22 cellular contexts compared by ENCODE assay signal in genomic region chr2:48026865-48027264, GRCh38.
DNase-seq lines count a peak whose midpoint lies in the region; ATAC-seq, FAIRE-seq and TF ChIP-seq lines count a peak whose summit lies in the region.
"Had no signal": no experiment of that assay in that cellular context is flagged by ENCODE, and none has a peak within 500 bp of the region (broad histone marks: within the 10 kb centered on the region; RNA-seq: fewer than 3 reads in every experiment).

No MANE protein-coding gene starts in this region.

- peak overlapping the region; percentile 50 for H3K9ac ChIP-seq in iPS-15b (ENCODE audit: low read depth, low read length)

- no peaks in the 10 kb centered on the region for H3K9me2 ChIP-seq in GM23338 (ENCODE audit: insufficient read depth)

- peak; percentile 31; the same call in 2 of the 3 replicates for ATAC-seq in GM23338
- ATAC-seq: K562 had no signal

- H3K4me1 Mint-ChIP-seq in GM23338, result peaks cover 3% of the 10 kb centered on the region; the same call in 1 of the 3 replicates

- in situ Hi-C loops in G401 (cut with HindIII; ENCODE audit: low sequenced_read_pairs), result no loop called here

- H3K4me1 ChIP-seq in GM23338 (ENCODE audit: insufficient read depth), result no peaks in the 10 kb centered on the region
- H3K4me1 ChIP-seq in iPS-15b (ENCODE audit: control insufficient read depth, insufficient read depth, low read length), result peaks cover 3% of the 10 kb centered on the region
- H3K4me1 ChIP-seq: Caco-2 had no signal

- H3K79me2 ChIP-seq in GM23338 (replicated peaks; ENCODE audit: insufficient read depth), result no peaks in the 10 kb centered on the region

- H3K4me2 ChIP-seq in GM23338, result no peak overlapping the region

- H2AFZ ChIP-seq in GM23338, result no peak overlapping the region

- no peaks in the 10 kb centered on the region for H4K20me1 ChIP-seq in GM23338 (replicated peaks; ENCODE audit: insufficient read depth)

- TF ChIP-seq CTCF in GM23338 (conservative IDR thresholded peaks at IDR 0.05; ENCODE audit: low read depth in 2 of 2) (no peak), bronchial epithelial cell (IDR thresholded peaks at IDR 0.05; ENCODE audit: insufficient read depth, low read length, severe bottlenecking) (no peak)

- no peak overlapping the region for H3K27ac Mint-ChIP-seq in GM23338
- H3K27ac Mint-ChIP-seq: CD4-positive, alpha-beta T cell; H9 had no signal

- H3F3A ChIP-seq in GM23338 (replicated peaks; ENCODE audit: low read depth), result no peaks in the 10 kb centered on the region

- no peaks in the 10 kb centered on the region for H3K9me3 Mint-ChIP-seq in GM23338
- H3K9me3 Mint-ChIP-seq: CD4-positive, alpha-beta T cell; H9 had no signal

- no peaks in the 10 kb centered on the region for H3K36me3 Mint-ChIP-seq in GM23338 (ENCODE audit: low read depth)

- DNase-seq in G401 (ENCODE audit: low spot score), result peak; percentile 79
- no peak for DNase-seq in GM23338 (ENCODE audit: low spot score)
- no peak for DNase-seq in bronchial epithelial cell (ENCODE audit: low read depth)
- DNase-seq in DMS53 (lab: John Stamatoyannopoulos, UW), result no peak
- DNase-seq in anterior cingulate cortex (lab: John Stamatoyannopoulos, UW), result no peak
- no peak for DNase-seq in HPDE6-E6E7 (ENCODE audit: extremely low spot score)
- DNase-seq: ACHN; AML-193; Caco-2; CD4-positive, alpha-beta T cell; DMS79; GF-D8; GOT3; H9; IMR-90 had no signal

- peak; percentile 68 for FAIRE-seq in bronchial epithelial cell (lab: Jason Lieb, UNC)
- FAIRE-seq: A204.1, D721Med, HTR-8/SVneo, K562 had no signal

- H3K36me3 ChIP-seq in GM23338 (ENCODE audit: insufficient read depth) (no peaks in the 10 kb centered on the region), bronchial epithelial cell (ENCODE audit: control insufficient read depth, insufficient read depth, low read length) (no peaks in the 10 kb centered on the region), iPS-15b (ENCODE audit: control insufficient read depth, insufficient read depth, low read length) (no peaks in the 10 kb centered on the region)

- no peaks in the 10 kb centered on the region for H3K27me3 Mint-ChIP-seq in GM23338 (ENCODE audit: insufficient read depth, low read depth, poor library complexity)

- H3K4me3 Mint-ChIP-seq in GM23338, result no peak overlapping the region
- H3K4me3 Mint-ChIP-seq: CD4-positive, alpha-beta T cell; H9 had no signal

- no peaks in the 10 kb centered on the region for H3K27me3 ChIP-seq in GM23338 (ENCODE audit: insufficient read depth)
- H3K27me3 ChIP-seq in bronchial epithelial cell (ENCODE audit: control insufficient read depth, insufficient read depth, low read length), result no peaks in the 10 kb centered on the region
- no peaks in the 10 kb centered on the region for H3K27me3 ChIP-seq in iPS-15b (ENCODE audit: control insufficient read depth, insufficient read depth, low read length)

- H3K27ac ChIP-seq in GM23338 (ENCODE audit: low read depth), result no peak overlapping the region
- H3K27ac ChIP-seq: C4-2B, HL-60 had no signal

- no peak overlapping the region for H3K4me3 ChIP-seq in GM23338
- H3K4me3 ChIP-seq in bronchial epithelial cell (ENCODE audit: low read depth, low read length), result no peak overlapping the region
- H3K4me3 ChIP-seq in iPS-15b (ENCODE audit: low read depth, low read length), result no peak overlapping the region
- H3K4me3 ChIP-seq: K562 had no signal

- H3K9me3 ChIP-seq in iPS-15b (ENCODE audit: control insufficient read depth, insufficient read depth, low read length), result no peaks in the 10 kb centered on the region

TF ChIP-seq in GM23338, 12 proteins besides CTCF, POLR2A, EP300 and RAD21:
- TF ChIP-seq ZNF331 (CRISPR knock-in tag; IDR thresholded peaks at IDR 0.05; ENCODE audit: low read depth), result no peak
- no peak for TF ChIP-seq ZNF114 (CRISPR knock-in tag; IDR thresholded peaks at IDR 0.05)
- TF ChIP-seq STAT1 (IDR thresholded peaks at IDR 0.05; ENCODE audit: unreplicated experiment), result no peak
- TF ChIP-seq ZNF462 (CRISPR knock-in tag; IDR thresholded peaks at IDR 0.05), result no peak
- no peak for TF ChIP-seq NANOG (IDR thresholded peaks at IDR 0.05; ENCODE audit: borderline replicate concordance)
- no peak for TF ChIP-seq EZH2phosphoT487 (IDR thresholded peaks at IDR 0.05; ENCODE audit: unreplicated experiment)
- TF ChIP-seq EZH2 (IDR thresholded peaks at IDR 0.05; ENCODE audit: low read depth, unreplicated experiment), result no peak
